Comparison of ENCODE assay signal across 27 cellular contexts in the genomic region with DNA sequence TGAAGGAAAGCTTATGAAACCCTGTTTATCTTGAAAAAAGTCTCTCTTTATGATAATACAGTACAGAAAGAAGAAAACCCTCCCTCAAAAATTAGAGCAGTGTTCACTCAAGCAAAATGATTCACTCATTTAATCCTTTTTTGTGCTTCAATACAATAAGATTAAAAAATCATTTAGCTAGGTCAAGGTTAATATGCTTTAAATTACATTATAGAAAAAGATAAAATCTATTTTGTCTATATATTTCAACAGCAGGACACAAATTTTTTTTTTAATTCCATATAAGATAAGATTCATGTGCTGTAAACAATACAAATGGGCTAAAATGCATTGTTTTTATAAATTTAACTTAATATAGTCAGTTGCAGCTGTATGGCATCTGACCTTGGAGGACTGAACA.
DNase-seq lines count a peak whose midpoint lies in the region; ATAC-seq, FAIRE-seq and TF ChIP-seq lines count a peak whose summit lies in the region.
"Had no signal": no experiment of that assay in that cellular context is flagged by ENCODE, and none has a peak within 500 bp of the region (broad histone marks: within the 10 kb centered on the region; RNA-seq: fewer than 3 reads in every experiment).

No MANE protein-coding gene starts in this region.

- H3K9me2 ChIP-seq in SK-N-SH, result no peaks in the 10 kb centered on the region

- no peak overlapping the region for H3K4me2 ChIP-seq in SK-N-SH
- H3K4me2 ChIP-seq: BLaER1 had no signal

- no peak for TF ChIP-seq CTCF in SK-N-SH (IDR thresholded peaks at IDR 0.05)

- POLR2A ChIA-PET in SK-N-SH (lab: Yijun Ruan, JAX), result no interaction called here

- peak; percentile 5 for FAIRE-seq in islet of Langerhans (lab: Jason Lieb, UNC)
- FAIRE-seq: A204.1, GM12878, GM12892, GM18507, GM19239 had no signal

- H3K79me2 ChIP-seq in SK-N-SH (ENCODE audit: insufficient read depth), result no peaks in the 10 kb centered on the region

- no peak for TF ChIP-seq RAD21 in SK-N-SH (IDR thresholded peaks at IDR 0.05; ENCODE audit: low read length)

- peak overlapping the region in 1 of 2 experiments; percentile 88; a peak in 1 of 4 replicates for H3K27ac ChIP-seq in SK-N-SH (ENCODE audit: low read depth in 2 of 2, low read length in 1 of 2)
- H3K27ac ChIP-seq in right cardiac atrium (ENCODE audit: low read length), result no peak overlapping the region
- H3K27ac ChIP-seq: BLaER1 had no signal

- DNase-seq in SK-N-DZ (ENCODE audit: low spot score) (peak; percentile 30), SK-N-SH (peak; percentile 19), right cardiac atrium (no peak), UCSD-AML1 (lab: John Stamatoyannopoulos, UW; ENCODE audit: unreplicated experiment) (no peak)
- no peak for DNase-seq in stimulated activated CD4-positive, alpha-beta T cell treated with anti-CD3 and anti-CD28 coated beads, Interleukin-4, amount 100 ng/mL, for 4 hours
- DNase-seq: 8988T; ACHN; BE2C; C1 segment of cervical spinal cord; CD4-positive, alpha-beta memory T cell; CD4-positive, CD25-positive, alpha-beta regulatory T cell; CD8-positive, alpha-beta memory T cell; COR-L47; DMS 273 treated with DMSO at 0.1 percent for 48 hours; DMS153; DMS53; DMS79; DND-41; EL; GDM1 had no signal

- H3F3A ChIP-seq in SK-N-SH (replicated peaks; ENCODE audit: insufficient read depth), result no peaks in the 10 kb centered on the region

- H3K27me3 ChIP-seq in SK-N-SH (ENCODE audit: insufficient read depth) (no peaks in the 10 kb centered on the region), right cardiac atrium (ENCODE audit: control insufficient read depth, insufficient read depth) (no peaks in the 10 kb centered on the region)
- H3K27me3 ChIP-seq: BE2C, BLaER1 had no signal

- no peak overlapping the region for H2AFZ ChIP-seq in SK-N-SH (ENCODE audit: low read depth)

- TF ChIP-seq EP300 in SK-N-SH (IDR thresholded peaks at IDR 0.05; ENCODE audit: borderline replicate concordance in 1 of 2, low read depth in 1 of 2, low read length in 1 of 2), result peak in 1 of 2 experiments; percentile 51; a peak in 1 of 4 replicates

- no peaks in the 10 kb centered on the region for H4K20me1 ChIP-seq in SK-N-SH (ENCODE audit: insufficient read depth)
- H4K20me1 ChIP-seq: BLaER1 had no signal

- intact Hi-C loops in right cardiac atrium (cut with DNase I), result no loop called here

- no peaks in the 10 kb centered on the region for H3K36me3 ChIP-seq in SK-N-SH (replicated peaks in 1 of 2; ENCODE audit: control insufficient read depth in 1 of 2, insufficient read depth in 2 of 2, low read length in 1 of 2)
- H3K36me3 ChIP-seq: BE2C, BLaER1 had no signal

- no peak overlapping the region for H3K9ac ChIP-seq in SK-N-SH
- H3K9ac ChIP-seq: BLaER1 had no signal

- no peak overlapping the region for H3K4me3 ChIP-seq in SK-N-SH (ENCODE audit: low read depth in 2 of 2, low read length in 1 of 2)
- H3K4me3 ChIP-seq in right cardiac atrium (ENCODE audit: low read length), result no peak overlapping the region
- H3K4me3 ChIP-seq: BLaER1, GM12878 had no signal

- H3K4me1 ChIP-seq in SK-N-SH (ENCODE audit: control insufficient read depth in 1 of 2, insufficient read depth in 2 of 2, low read depth in 1 of 2, low read length in 1 of 2) (peaks cover 0 to 8% of the 10 kb centered on the region in 2 experiments; a peak in 2 of 4 replicates), right cardiac atrium (ENCODE audit: control insufficient read depth, insufficient read depth, low read length) (no peaks in the 10 kb centered on the region)
- H3K4me1 ChIP-seq: BLaER1 had no signal

- ATAC-seq in right cardiac atrium, result no peak
- ATAC-seq: GM12878 had no signal

- no peaks in the 10 kb centered on the region for H3K9me3 ChIP-seq in SK-N-SH
- no peaks in the 10 kb centered on the region for H3K9me3 ChIP-seq in right cardiac atrium (ENCODE audit: control insufficient read depth, low read length)
- H3K9me3 ChIP-seq: BE2C, BLaER1 had no signal

- CTCF ChIA-PET in SK-N-SH (lab: Yijun Ruan, JAX), result interaction anchor here (1.0 kb wide), 1 partner anchor 11 kb away, joined by 4 read pairs; no protein-coding TSS in a partner anchor

TF ChIP-seq in SK-N-SH, 30 proteins besides CTCF, POLR2A, EP300 and RAD21:
- TF ChIP-seq ELF1 (IDR thresholded peaks at IDR 0.05) (no peak), GATA2 (CRISPR knock-in tag; IDR thresholded peaks at IDR 0.05) (peak; percentile 39; the same call in 1 of the 2 replicates), TCF12 (IDR thresholded peaks at IDR 0.05) (peak; percentile 19; the same call in 1 of the 2 replicates)

Comparison
In these comparisons a context has a peak if more than half of its experiments do, and no peak if none do; other contexts are left out.
1. DNase-seq: peak in SK-N-DZ (single experiment) and SK-N-SH (single experiment); none in right cardiac atrium (0 of 3), UCSD-AML1 (single experiment) and stimulated activated CD4-positive, alpha-beta T cell treated with anti-CD3 and anti-CD28 coated beads, Interleukin-4, amount 100 ng/mL, for 4 hours (0 of 2).